Comparison of ENCODE assay signal across 3 cellular contexts in the genomic region with DNA sequence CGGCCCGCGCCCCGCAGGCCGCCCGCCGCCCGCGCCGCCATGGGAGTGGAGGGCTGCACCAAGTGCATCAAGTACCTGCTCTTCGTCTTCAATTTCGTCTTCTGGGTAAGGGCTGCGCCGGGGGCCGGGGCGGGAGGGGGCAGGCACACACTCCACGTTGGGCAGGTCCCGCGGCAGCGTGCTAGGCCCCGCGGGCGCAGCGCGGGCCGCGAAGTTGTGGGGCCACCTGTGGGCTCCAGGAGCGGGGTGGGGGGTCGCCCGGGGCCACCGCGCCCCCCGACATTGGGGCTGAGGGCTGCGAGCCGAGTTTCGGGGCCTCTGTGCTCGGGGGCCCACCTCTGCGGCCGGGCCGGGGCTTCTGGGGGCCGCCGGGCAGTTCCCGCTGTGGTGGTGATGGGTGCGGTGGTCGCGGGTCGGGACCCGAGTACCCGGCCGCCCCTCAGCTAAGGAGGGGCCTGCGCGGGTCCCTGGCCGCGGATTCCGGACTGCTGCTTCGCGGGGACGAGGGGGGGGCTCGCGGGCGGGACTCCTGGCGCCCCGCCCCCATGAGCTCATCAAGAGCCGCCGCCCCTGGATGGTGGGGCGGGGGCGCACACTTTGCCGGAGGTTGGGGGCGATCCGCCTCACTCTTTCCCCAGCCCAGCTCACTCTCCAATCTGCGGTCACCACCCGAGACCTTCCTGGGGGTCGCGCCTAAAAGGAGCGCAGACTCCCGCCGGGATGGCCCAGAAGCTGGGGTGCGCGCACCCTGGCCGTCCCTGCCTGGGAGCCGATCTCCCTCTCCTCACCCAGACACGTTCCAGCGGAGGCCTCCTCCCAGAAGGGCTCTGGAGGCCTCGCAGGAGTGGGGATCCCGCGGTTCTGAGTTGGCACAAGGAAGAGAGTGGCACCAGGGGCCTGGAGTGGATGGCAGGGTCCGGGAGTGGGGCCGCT.
TF ChIP-seq lines count a peak whose summit lies in the region.

No MANE protein-coding gene starts in this region.

TF ChIP-seq in liver, 16 proteins besides CTCF, POLR2A, EP300 and RAD21:
- TF ChIP-seq YY1 (IDR thresholded peaks at IDR 0.05) (no peak), HNF4A (conservative IDR thresholded peaks at IDR 0.05) (no peak), TAF1 (conservative IDR thresholded peaks at IDR 0.05) (no peak)
- TF ChIP-seq, protein P1, sequence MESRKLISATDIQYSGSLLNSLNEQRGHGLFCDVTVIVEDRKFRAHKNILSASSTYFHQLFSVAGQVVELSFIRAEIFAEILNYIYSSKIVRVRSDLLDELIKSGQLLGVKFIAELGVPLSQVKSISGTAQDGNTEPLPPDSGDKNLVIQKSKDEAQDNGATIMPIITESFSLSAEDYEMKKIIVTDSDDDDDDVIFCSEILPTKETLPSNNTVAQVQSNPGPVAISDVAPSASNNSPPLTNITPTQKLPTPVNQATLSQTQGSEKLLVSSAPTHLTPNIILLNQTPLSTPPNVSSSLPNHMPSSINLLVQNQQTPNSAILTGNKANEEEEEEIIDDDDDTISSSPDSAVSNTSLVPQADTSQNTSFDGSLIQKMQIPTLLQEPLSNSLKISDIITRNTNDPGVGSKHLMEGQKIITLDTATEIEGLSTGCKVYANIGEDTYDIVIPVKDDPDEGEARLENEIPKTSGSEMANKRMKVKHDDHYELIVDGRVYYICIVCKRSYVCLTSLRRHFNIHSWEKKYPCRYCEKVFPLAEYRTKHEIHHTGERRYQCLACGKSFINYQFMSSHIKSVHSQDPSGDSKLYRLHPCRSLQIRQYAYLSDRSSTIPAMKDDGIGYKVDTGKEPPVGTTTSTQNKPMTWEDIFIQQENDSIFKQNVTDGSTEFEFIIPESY (IDR thresholded peaks at IDR 0.05), result no peak
- TF ChIP-seq, protein P2, sequence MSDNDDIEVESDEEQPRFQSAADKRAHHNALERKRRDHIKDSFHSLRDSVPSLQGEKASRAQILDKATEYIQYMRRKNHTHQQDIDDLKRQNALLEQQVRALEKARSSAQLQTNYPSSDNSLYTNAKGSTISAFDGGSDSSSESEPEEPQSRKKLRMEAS (IDR thresholded peaks at IDR 0.05), result no peak

TF ChIP-seq in HepG2, 621 proteins besides CTCF, POLR2A, EP300 and RAD21:
- TF ChIP-seq CBFB (CRISPR knock-in tag; IDR thresholded peaks at IDR 0.05) (no peak), SETDB1 (CRISPR knock-in tag; IDR thresholded peaks at IDR 0.05; ENCODE audit: borderline replicate concordance) (no peak), JUND (CRISPR knock-in tag; IDR thresholded peaks at IDR 0.05) (no peak), ZNF34 (CRISPR knock-in tag; IDR thresholded peaks at IDR 0.05; ENCODE audit: borderline replicate concordance) (no peak), GFI1 (CRISPR knock-in tag; IDR thresholded peaks at IDR 0.05; ENCODE audit: borderline replicate concordance) (no peak), SP4 (CRISPR knock-in tag; IDR thresholded peaks at IDR 0.05) (no peak), HOXD1 (CRISPR knock-in tag; IDR thresholded peaks at IDR 0.05) (no peak), PRMT3 (CRISPR knock-in tag; IDR thresholded peaks at IDR 0.05; ENCODE audit: borderline replicate concordance, low read depth) (no peak), ZNF775 (CRISPR knock-in tag; IDR thresholded peaks at IDR 0.05; ENCODE audit: borderline replicate concordance) (no peak), ZNF253 (CRISPR knock-in tag; IDR thresholded peaks at IDR 0.05; ENCODE audit: borderline replicate concordance) (no peak)
- TF ChIP-seq, protein P3, sequence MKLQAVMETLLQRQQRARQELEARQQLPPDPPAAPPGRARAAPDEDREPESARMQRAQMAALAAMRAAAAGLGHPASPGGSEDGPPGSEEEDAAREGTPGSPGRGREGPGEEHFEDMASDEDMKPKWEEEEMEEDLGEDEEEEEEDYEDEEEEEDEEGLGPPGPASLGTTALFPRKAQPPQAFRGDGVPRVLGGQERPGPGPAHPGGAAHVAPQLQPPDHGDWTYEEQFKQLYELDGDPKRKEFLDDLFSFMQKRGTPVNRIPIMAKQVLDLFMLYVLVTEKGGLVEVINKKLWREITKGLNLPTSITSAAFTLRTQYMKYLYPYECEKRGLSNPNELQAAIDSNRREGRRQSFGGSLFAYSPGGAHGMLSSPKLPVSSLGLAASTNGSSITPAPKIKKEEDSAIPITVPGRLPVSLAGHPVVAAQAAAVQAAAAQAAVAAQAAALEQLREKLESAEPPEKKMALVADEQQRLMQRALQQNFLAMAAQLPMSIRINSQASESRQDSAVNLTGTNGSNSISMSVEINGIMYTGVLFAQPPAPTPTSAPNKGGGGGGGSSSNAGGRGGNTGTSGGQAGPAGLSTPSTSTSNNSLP (IDR thresholded peaks at IDR 0.05; ENCODE audit: low read depth, low read length), result no peak
- TF ChIP-seq, protein P4, sequence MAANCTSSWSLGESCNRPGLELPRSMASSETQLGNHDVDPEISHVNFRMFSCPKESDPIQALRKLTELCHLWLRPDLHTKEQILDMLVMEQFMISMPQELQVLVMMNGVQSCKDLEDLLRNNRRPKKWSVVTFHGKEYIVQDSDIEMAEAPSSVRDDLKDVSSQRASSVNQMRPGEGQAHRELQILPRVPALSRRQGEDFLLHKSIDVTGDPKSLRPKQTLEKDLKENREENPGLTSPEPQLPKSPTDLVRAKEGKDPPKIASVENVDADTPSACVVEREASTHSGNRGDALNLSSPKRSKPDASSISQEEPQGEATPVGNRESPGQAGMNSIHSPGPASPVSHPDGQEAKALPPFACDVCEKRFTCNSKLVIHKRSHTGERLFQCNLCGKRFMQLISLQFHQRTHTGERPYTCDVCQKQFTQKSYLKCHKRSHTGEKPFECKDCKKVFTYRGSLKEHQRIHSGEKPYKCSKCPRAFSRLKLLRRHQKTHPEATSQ (CRISPR knock-in tag; IDR thresholded peaks at IDR 0.05; ENCODE audit: borderline replicate concordance), result no peak

TF ChIP-seq in Ishikawa, 13 proteins besides CTCF, POLR2A, EP300 and RAD21:
- peak; percentile 93 for TF ChIP-seq ZBTB7A (IDR thresholded peaks at IDR 0.05; ENCODE audit: low read depth)
- no peak for TF ChIP-seq TCF12 (IDR thresholded peaks at IDR 0.05; ENCODE audit: low read depth)
- TF ChIP-seq EGR1 (IDR thresholded peaks at IDR 0.05), result 0 out of 2 replicates have a peak, but pooled peaks have one; percentile 4
- TF ChIP-seq, protein P5, sequence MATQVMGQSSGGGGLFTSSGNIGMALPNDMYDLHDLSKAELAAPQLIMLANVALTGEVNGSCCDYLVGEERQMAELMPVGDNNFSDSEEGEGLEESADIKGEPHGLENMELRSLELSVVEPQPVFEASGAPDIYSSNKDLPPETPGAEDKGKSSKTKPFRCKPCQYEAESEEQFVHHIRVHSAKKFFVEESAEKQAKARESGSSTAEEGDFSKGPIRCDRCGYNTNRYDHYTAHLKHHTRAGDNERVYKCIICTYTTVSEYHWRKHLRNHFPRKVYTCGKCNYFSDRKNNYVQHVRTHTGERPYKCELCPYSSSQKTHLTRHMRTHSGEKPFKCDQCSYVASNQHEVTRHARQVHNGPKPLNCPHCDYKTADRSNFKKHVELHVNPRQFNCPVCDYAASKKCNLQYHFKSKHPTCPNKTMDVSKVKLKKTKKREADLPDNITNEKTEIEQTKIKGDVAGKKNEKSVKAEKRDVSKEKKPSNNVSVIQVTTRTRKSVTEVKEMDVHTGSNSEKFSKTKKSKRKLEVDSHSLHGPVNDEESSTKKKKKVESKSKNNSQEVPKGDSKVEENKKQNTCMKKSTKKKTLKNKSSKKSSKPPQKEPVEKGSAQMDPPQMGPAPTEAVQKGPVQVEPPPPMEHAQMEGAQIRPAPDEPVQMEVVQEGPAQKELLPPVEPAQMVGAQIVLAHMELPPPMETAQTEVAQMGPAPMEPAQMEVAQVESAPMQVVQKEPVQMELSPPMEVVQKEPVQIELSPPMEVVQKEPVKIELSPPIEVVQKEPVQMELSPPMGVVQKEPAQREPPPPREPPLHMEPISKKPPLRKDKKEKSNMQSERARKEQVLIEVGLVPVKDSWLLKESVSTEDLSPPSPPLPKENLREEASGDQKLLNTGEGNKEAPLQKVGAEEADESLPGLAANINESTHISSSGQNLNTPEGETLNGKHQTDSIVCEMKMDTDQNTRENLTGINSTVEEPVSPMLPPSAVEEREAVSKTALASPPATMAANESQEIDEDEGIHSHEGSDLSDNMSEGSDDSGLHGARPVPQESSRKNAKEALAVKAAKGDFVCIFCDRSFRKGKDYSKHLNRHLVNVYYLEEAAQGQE (IDR thresholded peaks at IDR 0.05; ENCODE audit: low read depth), result no peak
- TF ChIP-seq, protein P6, sequence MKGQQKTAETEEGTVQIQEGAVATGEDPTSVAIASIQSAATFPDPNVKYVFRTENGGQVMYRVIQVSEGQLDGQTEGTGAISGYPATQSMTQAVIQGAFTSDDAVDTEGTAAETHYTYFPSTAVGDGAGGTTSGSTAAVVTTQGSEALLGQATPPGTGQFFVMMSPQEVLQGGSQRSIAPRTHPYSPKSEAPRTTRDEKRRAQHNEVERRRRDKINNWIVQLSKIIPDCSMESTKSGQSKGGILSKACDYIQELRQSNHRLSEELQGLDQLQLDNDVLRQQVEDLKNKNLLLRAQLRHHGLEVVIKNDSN (IDR thresholded peaks at IDR 0.05), result no peak
- TF ChIP-seq CREB1 (IDR thresholded peaks at IDR 0.05; ENCODE audit: low read depth), result peak; percentile 35; the same call in 1 of the 2 replicates
- no peak for TF ChIP-seq TAF1 (IDR thresholded peaks at IDR 0.05; ENCODE audit: low read depth)
- no peak for TF ChIP-seq NFIC (IDR thresholded peaks at IDR 0.05)
TF ChIP-seq in Ishikawa: peak in this region for 3.
